Comparison of ENCODE assay signal across 22 cellular contexts in genomic region chr10:70745555-70745954, GRCh38. TPM values are rescaled to one million over a fixed set of nuclear protein-coding genes. Genes with fewer than 3 reads are reported as not detected.
"Had no signal": no experiment of that assay in that cellular context is flagged by ENCODE, and none has a peak within 500 bp of the region (broad histone marks: within the 10 kb centered on the region; RNA-seq: fewer than 3 reads in every experiment).

No MANE protein-coding gene starts in this region.

- H3K36me3 Mint-ChIP-seq: stimulated activated naive B cell treated with anti-CD40 and anti-IgM and Interleukin-4, amounts not matched to agents 10 μg/mL and 1 μg/mL and 100 μg/mL, for 72 hours; type B pancreatic cell had no signal

- H3K4me3 Mint-ChIP-seq: effector memory CD8-positive, alpha-beta T cell; nephron progenitor cell; stimulated activated naive B cell treated with anti-CD40 and anti-IgM and Interleukin-4, amounts not matched to agents 10 μg/mL and 1 μg/mL and 100 μg/mL, for 72 hours; type B pancreatic cell had no signal

- ATAC-seq: effector memory CD8-positive, alpha-beta T cell; gastrocnemius medialis; heart right ventricle; left lobe of liver; mucosa of descending colon; stimulated activated naive B cell treated with anti-CD40 and anti-IgM and Interleukin-4, amounts not matched to agents 10 μg/mL and 1 μg/mL and 100 μg/mL, for 72 hours had no signal

- H3K9me3 ChIP-seq: esophagus muscularis mucosa, gastrocnemius medialis, mucosa of descending colon, neutrophil, right atrium auricular region, thyroid gland, vagina had no signal

- H3K36me3 ChIP-seq: esophagus muscularis mucosa, gastrocnemius medialis, heart right ventricle, neutrophil, right atrium auricular region, thyroid gland, vagina had no signal

- H3K27me3 ChIP-seq: esophagus muscularis mucosa, gastrocnemius medialis, heart right ventricle, neutrophil, right atrium auricular region, thyroid gland, vagina had no signal

- H3K27ac ChIP-seq: epithelial cell of prostate, esophagus muscularis mucosa, gastrocnemius medialis, neutrophil, right atrium auricular region, thyroid gland, vagina had no signal

- H3K4me3 ChIP-seq: esophagus muscularis mucosa, gastrocnemius medialis, heart right ventricle, mucosa of descending colon, right atrium auricular region, thyroid gland, vagina had no signal

- DNase-seq: effector memory CD8-positive, alpha-beta T cell; gastrocnemius medialis; heart right ventricle; hypothalamus; kidney glomerular epithelial cell; mammary epithelial cell; mucosa of descending colon; nephron progenitor cell; stimulated activated CD4-positive, alpha-beta T cell treated with anti-CD3 and anti-CD28 coated beads, Interleukin-2, amount 100 ng/mL, for 24 hours; stimulated activated CD4-positive, alpha-beta T cell treated with anti-CD3 and anti-CD28 coated beads, Interleukin-4, amount 100 ng/mL, for 4 hours; stimulated activated naive B cell treated with anti-CD40 and anti-IgM and Interleukin-4, amounts not matched to agents 10 μg/mL and 1 μg/mL and 100 μg/mL, for 72 hours; thyroid gland had no signal

- H3K27ac Mint-ChIP-seq: nephron progenitor cell; stimulated activated naive B cell treated with anti-CD40 and anti-IgM and Interleukin-4, amounts not matched to agents 10 μg/mL and 1 μg/mL and 100 μg/mL, for 72 hours; type B pancreatic cell had no signal

- H3K27me3 Mint-ChIP-seq: effector memory CD8-positive, alpha-beta T cell; stimulated activated naive B cell treated with anti-CD40 and anti-IgM and Interleukin-4, amounts not matched to agents 10 μg/mL and 1 μg/mL and 100 μg/mL, for 72 hours; type B pancreatic cell had no signal

- H3K9me3 Mint-ChIP-seq: effector memory CD8-positive, alpha-beta T cell; nephron progenitor cell; stimulated activated naive B cell treated with anti-CD40 and anti-IgM and Interleukin-4, amounts not matched to agents 10 μg/mL and 1 μg/mL and 100 μg/mL, for 72 hours; type B pancreatic cell had no signal

RNA-seq across cellular contexts. Expression of gene TBATA, which starts 39.6 kb away (rescaled TPM):
- total RNA-seq: esophagus muscularis mucosa, fibroblast of villous mesenchyme, gastrocnemius medialis, heart right ventricle, left lobe of liver, lower leg skin, mammary epithelial cell, mucosa of descending colon, osteocyte, right atrium auricular region, thyroid gland, vagina had no signal
- polyA plus RNA-seq: heart right ventricle, mammary epithelial cell had no signal
